ENCODE assay signal across 1 cellular context in genomic region chr10:89580243-89580642, GRCh38.
TF ChIP-seq lines count a peak whose summit lies in the region.

No MANE protein-coding gene starts in this region.

TF ChIP-seq in HepG2, 621 proteins besides CTCF, POLR2A, EP300 and RAD21 (continued from another document):
- TF ChIP-seq EHMT2 (IDR thresholded peaks at IDR 0.05; ENCODE audit: borderline replicate concordance, low read depth, low read length) (no peak), AKNA (CRISPR knock-in tag; IDR thresholded peaks at IDR 0.05; ENCODE audit: borderline replicate concordance) (no peak), DRAP1 (CRISPR knock-in tag; IDR thresholded peaks at IDR 0.05) (no peak), ZNF816 (CRISPR knock-in tag; IDR thresholded peaks at IDR 0.05; ENCODE audit: borderline replicate concordance) (no peak), EEA1 (CRISPR knock-in tag; IDR thresholded peaks at IDR 0.05; ENCODE audit: borderline replicate concordance) (no peak)
